Comparison of ENCODE assay signal across 10 cellular contexts in the genomic region with DNA sequence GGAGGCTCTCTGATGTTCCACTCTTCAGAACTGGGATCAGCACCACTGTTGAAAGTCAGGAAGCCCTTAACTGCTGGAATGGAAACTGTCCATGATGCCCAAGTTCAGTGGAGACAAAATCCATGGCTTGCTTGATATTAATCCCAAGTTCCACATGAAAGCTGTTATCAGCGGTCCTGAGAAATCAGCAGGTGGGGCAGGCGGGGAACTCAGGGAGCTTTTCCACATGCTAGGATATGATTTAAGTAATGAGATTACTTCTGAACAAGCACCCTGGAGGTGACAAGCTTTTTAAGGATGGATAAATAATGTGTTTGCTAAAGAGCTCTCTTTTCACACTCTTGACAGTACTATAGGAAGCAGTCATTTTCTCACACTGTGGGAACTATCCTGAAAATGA.
"Had no signal": no experiment of that assay in that cellular context is flagged by ENCODE, and none has a peak within 500 bp of the region (broad histone marks: within the 10 kb centered on the region; RNA-seq: fewer than 3 reads in every experiment).

No MANE protein-coding gene starts in this region.

- H3K36me3 ChIP-seq: HAP-1 had no signal

- H3K27ac ChIP-seq: GM23248, HL-60, KMS-11 had no signal

- H3K9me3 ChIP-seq: HAP-1 had no signal

- H3K4me3 ChIP-seq: GM23248, HAP-1 had no signal

- DNase-seq: GM23248, GOT3, H7, HFFc6, KBM-7 had no signal

- H3K4me1 ChIP-seq: HAP-1 had no signal

- H3K4me2 ChIP-seq: KMS-11 had no signal

- ATAC-seq: HCT116, HepG2 had no signal

- FAIRE-seq: HepG2 had no signal
